Comparison of ENCODE assay signal across 16 cellular contexts in genomic region chr10:125916977-125917376, GRCh38. TPM values are rescaled to one million over a fixed set of nuclear protein-coding genes. Genes with fewer than 3 reads are reported as not detected.
DNase-seq lines count a peak whose midpoint lies in the region; ATAC-seq, FAIRE-seq and TF ChIP-seq lines count a peak whose summit lies in the region.
"Had no signal": no experiment of that assay in that cellular context is flagged by ENCODE, and none has a peak within 500 bp of the region (broad histone marks: within the 10 kb centered on the region; RNA-seq: fewer than 3 reads in every experiment).

No MANE protein-coding gene starts in this region.

- no peak for TF ChIP-seq POLR2A in GM12892 (IDR thresholded peaks at IDR 0.05; ENCODE audit: low read depth, low read length)

- ATAC-seq in mucosa of descending colon = peak; percentile 45
- ATAC-seq: GM12878 had no signal

- H3K9me3 ChIP-seq in mucosa of descending colon = peaks cover 2% of the 10 kb centered on the region
- H3K9me3 ChIP-seq: BLaER1, Caco-2 had no signal

- DNase-seq in DMS53 (lab: John Stamatoyannopoulos, UW) (peak; percentile 25), DMS53 treated with DMSO at 0.1 percent for 48 hours (lab: John Stamatoyannopoulos, UW; ENCODE audit: unreplicated experiment) (no peak), bronchial epithelial cell (ENCODE audit: low read depth) (no peak), mucosa of descending colon (no peak), HK-2 (ENCODE audit: unreplicated experiment) (no peak), SIG-M5 (lab: John Stamatoyannopoulos, UW) (no peak), GM12892 (ENCODE audit: insufficient read length) (no peak)
- DNase-seq: AML-193; Caco-2; CD8-positive, alpha-beta memory T cell; GOT3; H9; KBM-7 had no signal

- H3K27me3 ChIP-seq in bronchial epithelial cell (ENCODE audit: control insufficient read depth, insufficient read depth, low read length) = no peaks in the 10 kb centered on the region
- H3K27me3 ChIP-seq: BLaER1 had no signal

- FAIRE-seq in bronchial epithelial cell (lab: Jason Lieb, UNC) (peak; percentile 13), GM12892 (lab: Jason Lieb, UNC) (no peak)
- FAIRE-seq: GM12878, HTR-8/SVneo had no signal

- intact Hi-C loops in mucosa of descending colon (cut with DNase I, micrococcal nuclease) = no loop called here

- TF ChIP-seq CTCF in bronchial epithelial cell (IDR thresholded peaks at IDR 0.05; ENCODE audit: insufficient read depth, low read length, severe bottlenecking) = no peak
- no peak for TF ChIP-seq CTCF in mucosa of descending colon (IDR thresholded peaks at IDR 0.05)

- no peaks in the 10 kb centered on the region for H3K36me3 ChIP-seq in bronchial epithelial cell (ENCODE audit: control insufficient read depth, insufficient read depth, low read length)
- H3K36me3 ChIP-seq in mucosa of descending colon (ENCODE audit: low read depth) = no peaks in the 10 kb centered on the region
- H3K36me3 ChIP-seq: BLaER1 had no signal

- no peaks in the 10 kb centered on the region for H3K4me1 ChIP-seq in mucosa of descending colon (ENCODE audit: low read depth)
- H3K4me1 ChIP-seq: BLaER1, Caco-2 had no signal

- H3K4me3 ChIP-seq in bronchial epithelial cell (ENCODE audit: low read depth, low read length) (no peak overlapping the region), mucosa of descending colon (no peak overlapping the region)
- H3K4me3 ChIP-seq: BLaER1, GM12878 had no signal

RNA-seq across cellular contexts. Expression of gene FANK1, which starts 20.6 kb away (rescaled TPM):
- total RNA-seq in bronchial epithelial cell = 2.1 and 5.2 TPM in 2 replicates
- 10 to 100 TPM in 1 of 3 donors, 1 to 10 TPM in 2; 4.2 to 10.3 (median 7.4) TPM for total RNA-seq in mucosa of descending colon
- polyA plus RNA-seq in GM12892 (2012; ENCODE audit: missing spikeins) = 2.5 TPM
- total RNA-seq: GM12878 had no signal
- polyA plus RNA-seq: CD8-positive, alpha-beta memory T cell had no signal

RNA-seq across cellular contexts. Expression of gene DHX32, which starts 35.9 kb away (rescaled TPM):
- 34.4 and 37.6 TPM in 2 replicates for total RNA-seq in bronchial epithelial cell
- 10 to 100 TPM; 51.5 to 91.3 (median 66.5) TPM for total RNA-seq in mucosa of descending colon
- 16.1 TPM for polyA plus RNA-seq in GM12892 (2012; ENCODE audit: missing spikeins)
